13 cellular contexts compared by ENCODE assay signal in genomic region chr19:49074869-49075268, GRCh38. TPM values are rescaled to one million over a fixed set of nuclear protein-coding genes. Genes with fewer than 3 reads are reported as not detected.
A peak's percentile ranks its signal among the peaks of the same experiment; 100 is the strongest.
DNase-seq lines count a peak whose midpoint lies in the region; ATAC-seq, FAIRE-seq and TF ChIP-seq lines count a peak whose summit lies in the region.
"Not testable (repeated sequence)": the region's sequence is repeated elsewhere in the genome, so short reads cannot be mapped to it uniquely, and the experiment has no call there.
"Had no signal": no experiment of that assay in that cellular context is flagged by ENCODE, and none has a peak within 500 bp of the region (broad histone marks: within the 10 kb centered on the region; RNA-seq: fewer than 3 reads in every experiment).

No MANE protein-coding gene starts in this region.

- 0% methylated on average over 2 of the region's 9 CpGs for WGBS in right lobe of liver (ENCODE audit: insufficient coverage, low coverage, low lambda C conversion rate, missing lambda C conversion rate)

- FAIRE-seq in GM12891 (lab: Jason Lieb, UNC) = peak; percentile 9

- not testable (repeated sequence) for H3K9me3 ChIP-seq in RWPE2 (ENCODE audit: severe bottlenecking); ascending aorta; right lobe of liver; gastrocnemius medialis

- not testable (repeated sequence) for ATAC-seq in RWPE2 (ENCODE audit: low read depth); gastrocnemius medialis
- ATAC-seq in right lobe of liver = peak; percentile 56 to 72 (median 60)

- TF ChIP-seq POLR2A in GM12891 (IDR thresholded peaks at IDR 0.05; ENCODE audit: low read depth, low read length); right lobe of liver (IDR thresholded peaks at IDR 0.05); gastrocnemius medialis (IDR thresholded peaks at IDR 0.05): not testable (repeated sequence)

- H3K27ac ChIP-seq in RWPE2 (ENCODE audit: poor library complexity, severe bottlenecking); ascending aorta; right lobe of liver: not testable (repeated sequence)
- peak overlapping the region; percentile 85 to 95 (median 92) for H3K27ac ChIP-seq in gastrocnemius medialis

- intact Hi-C loops in ascending aorta (cut with DNase I) (loop anchor here (1.0 kb wide), 1 partner anchor 133 kb away; no protein-coding TSS in a partner anchor), gastrocnemius medialis (cut with DNase I; ENCODE audit: low total_unique reads) (loop anchor here (1.0 to 5.0 kb wide), 5 partner anchors 10 to 1963 kb away; partner anchors contain the start of genes GYS1, RUVBL2, SNRNP70 and ZC3H4)
- intact Hi-C loops in right lobe of liver (cut with DNase I) = not testable (repeated sequence)

- H3K4me3 ChIP-seq in RWPE2 (ENCODE audit: severe bottlenecking); ascending aorta; fibroblast of pulmonary artery (replicated peaks; ENCODE audit: low read depth, low read length); right lobe of liver; gastrocnemius medialis: not testable (repeated sequence)

- DNase-seq in Ammon's horn (ENCODE audit: low spot score) (peak; percentile 72), NCI-H128 (lab: John Stamatoyannopoulos, UW; ENCODE audit: unreplicated experiment) (peak; percentile 6), ascending aorta (ENCODE audit: low spot score in 2 of 2) (peak; percentile 16 to 81), fibroblast of pulmonary artery (ENCODE audit: low read depth) (peak; percentile 72), right lobe of liver (peak; percentile 83 to 86 (median 86)), gastrocnemius medialis (peak; percentile 66 to 85)
- not testable (repeated sequence) for DNase-seq in GM12891 (ENCODE audit: insufficient read length, low spot score); RWPE2 (ENCODE audit: low spot score)

- peak; percentile 74 for TF ChIP-seq CTCF in RWPE2 (IDR thresholded peaks at IDR 0.05; ENCODE audit: poor library complexity, severe bottlenecking)
- TF ChIP-seq CTCF in ascending aorta (IDR thresholded peaks at IDR 0.05) = peak; percentile 75 to 78 (median 75)
- peak; percentile 51 for TF ChIP-seq CTCF in fibroblast of pulmonary artery (IDR thresholded peaks at IDR 0.05; ENCODE audit: low read length, missing control alignments)
- TF ChIP-seq CTCF in right lobe of liver (IDR thresholded peaks at IDR 0.05) = peak; percentile 71 to 82 (median 74)
- peak; percentile 67 to 84 (median 80) for TF ChIP-seq CTCF in gastrocnemius medialis (IDR thresholded peaks at IDR 0.05 in 4 of 5, conservative IDR thresholded peaks at IDR 0.05 in 1 of 5)

- peaks cover 34% of the 10 kb centered on the region for H3K27me3 ChIP-seq in RWPE2 (ENCODE audit: insufficient read depth, poor library complexity, severe bottlenecking)
- H3K27me3 ChIP-seq in ascending aorta = peaks cover 14% of the 10 kb centered on the region
- not testable (repeated sequence) for H3K27me3 ChIP-seq in right lobe of liver, gastrocnemius medialis

- H3K4me1 ChIP-seq in RWPE2 (ENCODE audit: insufficient read depth, poor library complexity, severe bottlenecking); ascending aorta; right lobe of liver: not testable (repeated sequence)
- peaks cover 14 to 16% of the 10 kb centered on the region in 2 donors for H3K4me1 ChIP-seq in gastrocnemius medialis

- H3K36me3 ChIP-seq in RWPE2 (ENCODE audit: low read depth); ascending aorta; right lobe of liver; gastrocnemius medialis: not testable (repeated sequence)

- in situ Hi-C loops in gastrocnemius medialis (cut with MboI; ENCODE audit: low sequenced_read_pairs in 4 of 4) = not testable (repeated sequence)

RNA-seq across cellular contexts. Expression of gene KCNA7, which starts 2.4 kb away (rescaled TPM):
- polyA plus RNA-seq in GM12891 (2012; ENCODE audit: low read depth, missing spikeins) = not detected
- total RNA-seq in ascending aorta (not detected), right lobe of liver (not detected), gastrocnemius medialis (10 to 100 TPM in 3 of 4 donors, 1 to 10 TPM in 1; 4.3 to 20.2 (median 13.9) TPM)
- total RNA-seq: activated T-helper 2 cell treated with anti-CD3 and anti-CD28 coated beads, Interferon-gamma antibody, Interleukin-2, Interleukin-4, amounts not matched to agents 10 μg/mL and 5 μg/mL and 100 μg/mL, durations not matched to agents 14 hours and 24 hours and 36 hours; H7; pulmonary artery endothelial cell; T-helper 2 cell treated with Interferon-gamma antibody and Interleukin-4, amounts not matched to agents 100 ng/mL and 5 ng/mL, for 36 hours had no signal

RNA-seq across cellular contexts. Expression of gene NTF4, which starts 10.3 kb away (rescaled TPM):
- not detected for polyA plus RNA-seq in GM12891 (2012; ENCODE audit: low read depth, missing spikeins)
- total RNA-seq in ascending aorta (not detected), right lobe of liver (not detected), gastrocnemius medialis (1 to 10 TPM; 1.3 to 6.8 (median 2.9) TPM)
- total RNA-seq: activated T-helper 2 cell treated with anti-CD3 and anti-CD28 coated beads, Interferon-gamma antibody, Interleukin-2, Interleukin-4, amounts not matched to agents 10 μg/mL and 5 μg/mL and 100 μg/mL, durations not matched to agents 14 hours and 24 hours and 36 hours; pulmonary artery endothelial cell; T-helper 2 cell treated with Interferon-gamma antibody and Interleukin-4, amounts not matched to agents 100 ng/mL and 5 ng/mL, for 36 hours had no signal

RNA-seq across cellular contexts. Expression of gene SNRNP70, which starts 10.4 kb away (rescaled TPM):
- polyA plus RNA-seq in GM12891 (2012; ENCODE audit: low read depth, missing spikeins) = 178 TPM
- total RNA-seq in ascending aorta = 185 TPM
- total RNA-seq in right lobe of liver = 100 to 1,000 TPM in 5 of 6 experiments, 10 to 100 TPM in 1; 80.8 to 187 (median 123) TPM
- 100 to 1,000 TPM in 2 of 4 donors, 10 to 100 TPM in 2; 55.6 to 305 (median 107) TPM for total RNA-seq in gastrocnemius medialis

RNA-seq across cellular contexts. Expression of gene CGB7, which starts 17.3 kb away (rescaled TPM):
- polyA plus RNA-seq in GM12891 (2012; ENCODE audit: low read depth, missing spikeins) = not detected
- total RNA-seq in ascending aorta = 10.2 TPM
- not detected for total RNA-seq in right lobe of liver
- total RNA-seq in gastrocnemius medialis = 1 to 10 TPM in 1 of 4 donors, under 1 TPM in 1, not detected in 2; 0.42 to 1.1 TPM
- total RNA-seq: activated T-helper 2 cell treated with anti-CD3 and anti-CD28 coated beads, Interferon-gamma antibody, Interleukin-2, Interleukin-4, amounts not matched to agents 10 μg/mL and 5 μg/mL and 100 μg/mL, durations not matched to agents 14 hours and 24 hours and 36 hours; H7; T-helper 2 cell treated with Interferon-gamma antibody and Interleukin-4, amounts not matched to agents 100 ng/mL and 5 ng/mL, for 36 hours had no signal

RNA-seq across cellular contexts. Expression of gene CGB8, which starts 26.0 kb away (rescaled TPM):
- polyA plus RNA-seq in GM12891 (2012; ENCODE audit: low read depth, missing spikeins) = not detected
- total RNA-seq in ascending aorta = not detected
- not detected for total RNA-seq in right lobe of liver
- total RNA-seq in gastrocnemius medialis = not detected
- total RNA-seq: activated T-helper 2 cell treated with anti-CD3 and anti-CD28 coated beads, Interferon-gamma antibody, Interleukin-2, Interleukin-4, amounts not matched to agents 10 μg/mL and 5 μg/mL and 100 μg/mL, durations not matched to agents 14 hours and 24 hours and 36 hours; H7; pulmonary artery endothelial cell; T-helper 2 cell treated with Interferon-gamma antibody and Interleukin-4, amounts not matched to agents 100 ng/mL and 5 ng/mL, for 36 hours had no signal
- polyA plus RNA-seq: esophagus had no signal
